Comparison of ENCODE assay signal across 7 cellular contexts in genomic region chr14:76656592-76656991, GRCh38.
"Had no signal": no experiment of that assay in that cellular context is flagged by ENCODE, and none has a peak within 500 bp of the region (broad histone marks: within the 10 kb centered on the region; RNA-seq: fewer than 3 reads in every experiment).

No MANE protein-coding gene starts in this region.

- H3K36me3 Mint-ChIP-seq: IgD-negative memory B cell had no signal

- H3K27ac ChIP-seq: HL-60, KMS-11 had no signal

- H3K4me2 ChIP-seq: KMS-11 had no signal

- DNase-seq: Karpas-422, KBM-7, KG1 had no signal

- H3K9ac ChIP-seq: KMS-11 had no signal

- FAIRE-seq: HTR-8/SVneo had no signal

- H3K4me1 Mint-ChIP-seq: IgD-negative memory B cell had no signal

- H3K27ac Mint-ChIP-seq: IgD-negative memory B cell had no signal
